In the genomic region with DNA sequence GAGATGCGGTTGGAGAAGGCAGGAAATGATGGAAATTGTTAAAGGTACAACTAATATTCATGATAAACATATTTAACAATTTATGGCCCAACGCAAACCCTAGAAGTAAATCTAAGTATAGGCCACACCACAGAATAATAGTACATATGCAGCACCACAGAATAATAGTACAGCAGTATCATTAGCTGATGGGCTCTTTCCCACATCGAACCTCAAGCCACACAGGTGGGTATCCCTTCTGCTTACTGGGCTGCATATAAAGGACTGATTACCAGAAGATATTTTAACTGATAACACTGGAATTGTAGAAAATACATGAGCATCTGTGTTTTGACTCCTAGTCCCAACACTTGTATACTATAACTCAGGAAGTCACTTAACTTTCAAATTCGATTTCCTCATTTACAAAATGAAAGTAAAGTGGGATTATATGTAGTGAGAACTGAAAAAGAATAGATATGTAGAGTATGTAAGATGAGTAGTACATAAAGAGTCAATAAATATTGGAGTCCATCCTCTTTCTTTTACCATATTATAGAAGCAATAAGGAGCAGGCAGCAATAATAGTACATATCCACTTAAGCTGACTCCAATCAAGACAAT, we compare ENCODE assay signal across 12 cellular contexts.
DNase-seq lines count a peak whose midpoint lies in the region; ATAC-seq, FAIRE-seq and TF ChIP-seq lines count a peak whose summit lies in the region.
"Had no signal": no experiment of that assay in that cellular context is flagged by ENCODE, and none has a peak within 500 bp of the region (broad histone marks: within the 10 kb centered on the region; RNA-seq: fewer than 3 reads in every experiment).

No MANE protein-coding gene starts in this region.

- peak overlapping the region; percentile 64 for H3K4me3 Mint-ChIP-seq in activated CD4-positive, alpha-beta T cell treated with anti-CD3 and anti-CD28 coated beads, Interleukin-2, amount 10 ng/mL, durations not matched to agents 24 days and 14 days
- H3K4me3 Mint-ChIP-seq in activated T-helper 1 cell treated with anti-CD3 and anti-CD28 coated beads, Interleukin-12 subunit alpha, Interleukin-12 subunit beta, Interleukin-2, Interleukin-4 antibody, amounts not matched to agents 30 ng/mL and 10 ng/mL and 1 ng/mL, durations not matched to agents 14 hours and 24 hours and 36 hours: peak overlapping the region; percentile 24

- peaks cover 3% of the 10 kb centered on the region for H3K27me3 Mint-ChIP-seq in activated CD4-positive, alpha-beta T cell treated with anti-CD3 and anti-CD28 coated beads, Interleukin-2, amount 10 ng/mL, durations not matched to agents 24 days and 14 days
- H3K27me3 Mint-ChIP-seq in activated T-helper 1 cell treated with anti-CD3 and anti-CD28 coated beads, Interleukin-12 subunit alpha, Interleukin-12 subunit beta, Interleukin-2, Interleukin-4 antibody, amounts not matched to agents 30 ng/mL and 10 ng/mL and 1 ng/mL, durations not matched to agents 14 hours and 24 hours and 36 hours (ENCODE audit: insufficient read depth): peaks cover 7% of the 10 kb centered on the region
- H3K27me3 Mint-ChIP-seq: brain, IgD-negative memory B cell had no signal

- H3K4me3 ChIP-seq in psoas muscle (peak overlapping the region; percentile 11), aorta (ENCODE audit: low read length in 2 of 2) (no peak overlapping the region), pancreas (no peak overlapping the region)
- H3K4me3 ChIP-seq: A549 had no signal

- peak; percentile 68 for ATAC-seq in HG02610 (IDR thresholded peaks at IDR 0.05; ENCODE audit: unreplicated experiment)
- ATAC-seq in psoas muscle: no peak
- ATAC-seq in aorta (ENCODE audit: low FRiP score): no peak
- no peak for ATAC-seq in pancreas
- ATAC-seq: A549 had no signal

- intact Hi-C loops in activated CD4-positive, alpha-beta T cell treated with anti-CD3 and anti-CD28 coated beads, Interleukin-2, amount 10 ng/mL, durations not matched to agents 24 days and 14 days (cut with micrococcal nuclease): loop anchor here (2.0 to 5.0 kb wide), 3 partner anchors 90 to 824 kb away; no protein-coding TSS in a partner anchor
- intact Hi-C loops in activated T-helper 1 cell treated with anti-CD3 and anti-CD28 coated beads, Interleukin-12 subunit alpha, Interleukin-12 subunit beta, Interleukin-2, Interleukin-4 antibody, amounts not matched to agents 30 ng/mL and 10 ng/mL and 1 ng/mL, durations not matched to agents 14 hours and 24 hours and 36 hours (cut with micrococcal nuclease): loop anchor here (1.0 to 5.0 kb wide), 4 partner anchors 91 to 638 kb away; a partner anchor contains a TSS
- intact Hi-C loops in psoas muscle (cut with DNase I) (loop anchor here (2.0 to 10.0 kb wide), 6 partner anchors 43 to 486 kb away; a partner anchor contains a TSS), aorta (cut with DNase I) (loop anchor here (5.0 to 10.0 kb wide), 4 partner anchors 90 to 488 kb away; a partner anchor contains a TSS), pancreas (cut with DNase I) (no loop called here)

- H3K9me3 ChIP-seq in psoas muscle: no peaks in the 10 kb centered on the region
- H3K9me3 ChIP-seq in aorta (ENCODE audit: control insufficient read depth, low read length): no peaks in the 10 kb centered on the region
- no peaks in the 10 kb centered on the region for H3K9me3 ChIP-seq in pancreas
- H3K9me3 ChIP-seq: A549 had no signal

- H3K4me1 ChIP-seq in psoas muscle: peaks cover 33% of the 10 kb centered on the region
- H3K4me1 ChIP-seq in aorta (ENCODE audit: control insufficient read depth in 1 of 2, insufficient read depth in 2 of 2, low read length in 2 of 2): no peaks in the 10 kb centered on the region
- no peaks in the 10 kb centered on the region for H3K4me1 ChIP-seq in pancreas

- no peaks in the 10 kb centered on the region for H3K27me3 ChIP-seq in psoas muscle (ENCODE audit: insufficient read depth in 3 of 3, low read length in 2 of 3)
- no peaks in the 10 kb centered on the region for H3K27me3 ChIP-seq in aorta (ENCODE audit: control insufficient read depth in 1 of 2, insufficient read depth in 2 of 2, low read length in 1 of 2)
- no peaks in the 10 kb centered on the region for H3K27me3 ChIP-seq in pancreas

- no peak overlapping the region for H3K27ac Mint-ChIP-seq in activated CD4-positive, alpha-beta T cell treated with anti-CD3 and anti-CD28 coated beads, Interleukin-2, amount 10 ng/mL, durations not matched to agents 24 days and 14 days
- no peak overlapping the region for H3K27ac Mint-ChIP-seq in activated T-helper 1 cell treated with anti-CD3 and anti-CD28 coated beads, Interleukin-12 subunit alpha, Interleukin-12 subunit beta, Interleukin-2, Interleukin-4 antibody, amounts not matched to agents 30 ng/mL and 10 ng/mL and 1 ng/mL, durations not matched to agents 14 hours and 24 hours and 36 hours

- H3K27ac ChIP-seq in psoas muscle (no peak overlapping the region), aorta (ENCODE audit: low read depth in 1 of 2, low read length in 2 of 2) (no peak overlapping the region), pancreas (no peak overlapping the region)

- TF ChIP-seq CTCF in psoas muscle (IDR thresholded peaks at IDR 0.05): no peak
- no peak for TF ChIP-seq CTCF in pancreas (IDR thresholded peaks at IDR 0.05)

- no peaks in the 10 kb centered on the region for H3K9me3 Mint-ChIP-seq in activated CD4-positive, alpha-beta T cell treated with anti-CD3 and anti-CD28 coated beads, Interleukin-2, amount 10 ng/mL, durations not matched to agents 24 days and 14 days
- H3K9me3 Mint-ChIP-seq in activated T-helper 1 cell treated with anti-CD3 and anti-CD28 coated beads, Interleukin-12 subunit alpha, Interleukin-12 subunit beta, Interleukin-2, Interleukin-4 antibody, amounts not matched to agents 30 ng/mL and 10 ng/mL and 1 ng/mL, durations not matched to agents 14 hours and 24 hours and 36 hours: no peaks in the 10 kb centered on the region
- H3K9me3 Mint-ChIP-seq: IgD-negative memory B cell had no signal

- peaks cover 8% of the 10 kb centered on the region for H3K4me1 Mint-ChIP-seq in activated CD4-positive, alpha-beta T cell treated with anti-CD3 and anti-CD28 coated beads, Interleukin-2, amount 10 ng/mL, durations not matched to agents 24 days and 14 days
- H3K4me1 Mint-ChIP-seq in activated T-helper 1 cell treated with anti-CD3 and anti-CD28 coated beads, Interleukin-12 subunit alpha, Interleukin-12 subunit beta, Interleukin-2, Interleukin-4 antibody, amounts not matched to agents 30 ng/mL and 10 ng/mL and 1 ng/mL, durations not matched to agents 14 hours and 24 hours and 36 hours (ENCODE audit: low read depth): peaks cover 17% of the 10 kb centered on the region

- H3K36me3 ChIP-seq in psoas muscle (ENCODE audit: insufficient read depth in 1 of 2, low read depth in 1 of 2) (no peaks in the 10 kb centered on the region), aorta (ENCODE audit: control insufficient read depth in 1 of 2, insufficient read depth in 2 of 2, low read length in 1 of 2) (no peaks in the 10 kb centered on the region), pancreas (no peaks in the 10 kb centered on the region)

- no peaks in the 10 kb centered on the region for H3K36me3 Mint-ChIP-seq in activated CD4-positive, alpha-beta T cell treated with anti-CD3 and anti-CD28 coated beads, Interleukin-2, amount 10 ng/mL, durations not matched to agents 24 days and 14 days (ENCODE audit: low read depth)
- no peaks in the 10 kb centered on the region for H3K36me3 Mint-ChIP-seq in activated T-helper 1 cell treated with anti-CD3 and anti-CD28 coated beads, Interleukin-12 subunit alpha, Interleukin-12 subunit beta, Interleukin-2, Interleukin-4 antibody, amounts not matched to agents 30 ng/mL and 10 ng/mL and 1 ng/mL, durations not matched to agents 14 hours and 24 hours and 36 hours (ENCODE audit: low read depth)

- 73 to 83% (median 81%) methylated on average over 4 of the region's 4 CpGs for WGBS in psoas muscle, 3 donors
- WGBS in aorta, 2 donors: 77 to 82% methylated on average over 4 of the region's 4 CpGs
- WGBS in pancreas, 2 donors: 75 to 78% methylated on average over 4 of the region's 4 CpGs

- no peak for FAIRE-seq in pancreas (lab: Jason Lieb, UNC)
- FAIRE-seq: A549 had no signal

- DNase-seq in activated CD4-positive, alpha-beta T cell treated with anti-CD3 and anti-CD28 coated beads, Interleukin-2, amount 10 ng/mL, durations not matched to agents 24 days and 14 days: peak; percentile 60
- DNase-seq in activated CD4-positive, alpha-beta T cell treated with anti-CD3 and anti-CD28 coated beads for 1 hour: no peak
- DNase-seq in activated T-helper 1 cell treated with anti-CD3 and anti-CD28 coated beads, Interleukin-12 subunit alpha, Interleukin-12 subunit beta, Interleukin-2, Interleukin-4 antibody, amounts not matched to agents 30 ng/mL and 10 ng/mL and 1 ng/mL, durations not matched to agents 14 hours and 24 hours and 36 hours (ENCODE audit: low spot score): no peak
- no peak for DNase-seq in psoas muscle
- DNase-seq in aorta: no peak
- DNase-seq in A172 (ENCODE audit: low spot score): no peak
- DNase-seq in pancreas: no peak
- DNase-seq: activated CD4-positive, alpha-beta T cell treated with anti-CD3 and anti-CD28 coated beads for 48 hours had no signal

Comparison
In these comparisons a context has a peak if more than half of its experiments do, and no peak if none do; other contexts are left out.
1. intact Hi-C loops: an anchor here in activated CD4-positive, alpha-beta T cell treated with anti-CD3 and anti-CD28 coated beads, Interleukin-2, amount 10 ng/mL, durations not matched to agents 24 days and 14 days (2.0 to 5.0 kb wide), activated T-helper 1 cell treated with anti-CD3 and anti-CD28 coated beads, Interleukin-12 subunit alpha, Interleukin-12 subunit beta, Interleukin-2, Interleukin-4 antibody, amounts not matched to agents 30 ng/mL and 10 ng/mL and 1 ng/mL, durations not matched to agents 14 hours and 24 hours and 36 hours (1.0 to 5.0 kb wide), psoas muscle (2.0 to 10.0 kb wide) and aorta (5.0 to 10.0 kb wide); none called in pancreas.